In the genomic region with DNA sequence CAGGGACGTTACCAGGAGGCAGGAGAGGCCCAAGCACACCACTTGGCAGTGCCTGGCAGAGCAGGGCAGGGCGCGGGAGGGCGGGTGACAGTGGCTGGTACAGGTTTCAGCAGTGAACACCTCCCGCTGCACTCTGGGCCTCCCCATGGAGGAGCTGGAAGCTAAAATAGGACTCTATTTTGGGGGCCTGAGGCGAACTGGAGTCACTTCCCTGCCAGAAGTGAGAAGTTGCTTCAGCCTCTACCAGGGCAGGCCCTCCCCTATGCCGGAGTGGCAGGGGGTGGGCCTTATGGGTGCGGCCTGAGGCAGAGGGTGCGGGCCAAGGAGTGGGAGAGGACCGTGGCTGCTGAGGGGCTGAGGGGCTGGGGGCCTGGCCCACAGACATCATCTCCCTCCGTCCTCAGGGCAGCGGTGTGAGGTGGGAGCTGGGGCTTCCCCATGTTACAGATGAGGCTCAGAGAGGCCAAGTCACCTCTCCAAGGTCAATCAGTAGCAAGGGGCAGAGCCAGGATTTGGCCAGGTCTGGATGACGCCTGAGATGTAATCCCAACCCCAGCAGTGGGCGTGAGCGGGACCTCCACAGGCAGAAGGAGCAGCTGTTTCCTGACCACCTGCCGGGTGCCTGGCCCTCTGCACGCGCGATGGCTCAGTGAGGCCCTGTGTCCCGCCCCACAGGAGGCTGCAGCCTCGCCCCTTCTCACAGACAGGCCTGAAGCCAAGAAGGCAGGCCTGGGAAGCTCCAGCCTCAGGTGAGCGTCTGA, we compare ENCODE assay signal across 1 cellular context.
A peak's percentile ranks its signal among the peaks of the same experiment; 100 is the strongest.
TF ChIP-seq lines count a peak whose summit lies in the region.

No MANE protein-coding gene starts in this region.

TF ChIP-seq in HepG2, 621 proteins besides CTCF, POLR2A, EP300 and RAD21:
- TF ChIP-seq ZNF768 (CRISPR knock-in tag; IDR thresholded peaks at IDR 0.05) (peak; percentile 83), SIN3A (IDR thresholded peaks at IDR 0.05; ENCODE audit: borderline replicate concordance, low read depth, low read length) (no peak)
